Comparison of ENCODE assay signal across 20 cellular contexts in the genomic region with DNA sequence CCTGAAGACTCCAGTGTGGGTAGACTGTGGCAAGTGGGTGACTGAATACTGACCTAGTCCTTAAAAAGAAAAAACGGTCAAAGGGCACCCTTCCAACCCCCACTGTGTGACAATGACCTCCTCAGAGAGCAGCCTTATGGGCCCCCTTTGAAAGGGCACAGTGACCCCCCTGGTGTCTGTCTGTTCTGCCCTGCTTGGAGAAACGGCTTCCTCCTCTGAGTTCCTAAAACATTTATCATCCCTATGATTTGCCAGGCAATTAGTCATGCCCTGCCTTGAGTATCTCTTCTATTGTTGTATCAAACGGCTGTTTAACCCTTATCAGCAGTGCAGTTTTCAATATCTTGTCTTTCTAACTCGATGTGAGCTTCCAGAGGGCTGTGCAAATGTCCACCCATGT. TPM values are rescaled to one million over a fixed set of nuclear protein-coding genes. Genes with fewer than 3 reads are reported as not detected.
A peak's percentile ranks its signal among the peaks of the same experiment; 100 is the strongest.
DNase-seq lines count a peak whose midpoint lies in the region; ATAC-seq, FAIRE-seq and TF ChIP-seq lines count a peak whose summit lies in the region.
"Had no signal": no experiment of that assay in that cellular context is flagged by ENCODE, and none has a peak within 500 bp of the region (broad histone marks: within the 10 kb centered on the region; RNA-seq: fewer than 3 reads in every experiment).

No MANE protein-coding gene starts in this region.

- H3K27ac ChIP-seq in CD4-positive, alpha-beta T cell (ENCODE audit: low read depth, low read length) = no peak overlapping the region
- H3K27ac ChIP-seq in hepatocyte = no peak overlapping the region
- H3K27ac ChIP-seq: cardiac muscle cell, esophagus muscularis mucosa, parathyroid adenoma, tibial artery had no signal

- no peaks in the 10 kb centered on the region for H3K36me3 ChIP-seq in hepatocyte (replicated peaks; ENCODE audit: insufficient read depth, low read depth)
- H3K36me3 ChIP-seq: cardiac muscle cell, esophagus muscularis mucosa, tibial artery had no signal

- CTCF ChIA-PET in CD4-positive, alpha-beta T cell (lab: Charles Lee) = interaction anchor here (1.5 kb wide), 1 partner anchor 56 kb away, joined by 3 read pairs; no protein-coding TSS in a partner anchor

- H3K9me3 Mint-ChIP-seq in CD4-positive, alpha-beta T cell = no peaks in the 10 kb centered on the region
- H3K9me3 Mint-ChIP-seq: activated CD8-positive, alpha-beta T cell treated with anti-CD3 and anti-CD28 coated beads for 36 hours; T-helper 2 cell treated with Interferon-gamma antibody and Interleukin-4, amounts not matched to agents 5 μg/mL and 100 μg/mL, for 36 hours had no signal

- WGBS in hepatocyte (ENCODE audit: low lambda C conversion rate, missing lambda C conversion rate) = 52% methylated on average over 4 of the region's 4 CpGs

- H3K4me2 ChIP-seq in hepatocyte = no peak overlapping the region

- no peaks in the 10 kb centered on the region for H3K9me3 ChIP-seq in CD4-positive, alpha-beta T cell (ENCODE audit: control insufficient read depth, low read length)
- no peaks in the 10 kb centered on the region for H3K9me3 ChIP-seq in hepatocyte (ENCODE audit: low read depth)
- H3K9me3 ChIP-seq: esophagus muscularis mucosa, tibial artery had no signal

- no peak overlapping the region for H3K4me3 ChIP-seq in hepatocyte
- H3K4me3 ChIP-seq: cardiac muscle cell, esophagus muscularis mucosa, tibial artery had no signal

- no peak overlapping the region for H3K27ac Mint-ChIP-seq in CD4-positive, alpha-beta T cell
- H3K27ac Mint-ChIP-seq: activated CD8-positive, alpha-beta T cell treated with anti-CD3 and anti-CD28 coated beads for 36 hours; T-helper 2 cell treated with Interferon-gamma antibody and Interleukin-4, amounts not matched to agents 5 μg/mL and 100 μg/mL, for 36 hours had no signal

- H3K79me2 ChIP-seq in hepatocyte = no peaks in the 10 kb centered on the region
- H3K79me2 ChIP-seq: parathyroid adenoma had no signal

- no peak overlapping the region for H3K4me3 Mint-ChIP-seq in CD4-positive, alpha-beta T cell
- H3K4me3 Mint-ChIP-seq: activated CD8-positive, alpha-beta T cell treated with anti-CD3 and anti-CD28 coated beads for 36 hours; T-helper 2 cell treated with Interferon-gamma antibody and Interleukin-4, amounts not matched to agents 5 μg/mL and 100 μg/mL, for 36 hours had no signal

- TF ChIP-seq CTCF in CD4-positive, alpha-beta T cell (IDR thresholded peaks at IDR 0.05) = no peak
- no peak for TF ChIP-seq CTCF in hepatocyte (IDR thresholded peaks at IDR 0.05; ENCODE audit: poor library complexity)

- POLR2A ChIA-PET in CD4-positive, alpha-beta T cell (lab: Charles Lee) = no interaction called here

- H3K36me3 Mint-ChIP-seq in CD4-positive, alpha-beta T cell (ENCODE audit: low read depth) = no peaks in the 10 kb centered on the region

- no peaks in the 10 kb centered on the region for H4K20me1 ChIP-seq in hepatocyte (ENCODE audit: insufficient read depth, poor library complexity, severe bottlenecking)

- peaks cover 19% of the 10 kb centered on the region for H3K4me1 Mint-ChIP-seq in CD4-positive, alpha-beta T cell (ENCODE audit: low read depth)

- ATAC-seq in CD4-positive, alpha-beta T cell (ENCODE audit: poor library complexity) = no peak
- ATAC-seq: activated CD8-positive, alpha-beta T cell treated with anti-CD3 and anti-CD28 coated beads for 36 hours had no signal

- no peaks in the 10 kb centered on the region for H3K9me2 ChIP-seq in hepatocyte (replicated peaks; ENCODE audit: insufficient read depth)

- H3K4me1 ChIP-seq in hepatocyte (ENCODE audit: insufficient read depth) = no peaks in the 10 kb centered on the region
- H3K4me1 ChIP-seq: parathyroid adenoma had no signal

- in situ Hi-C loops in ACHN (cut with HindIII; ENCODE audit: low pct_ligation_motif_present, low pct_unique_long_range_greater_than_20kb, low sequenced_read_pairs) = no loop called here

- no peaks in the 10 kb centered on the region for H3K27me3 Mint-ChIP-seq in CD4-positive, alpha-beta T cell
- H3K27me3 Mint-ChIP-seq: activated CD8-positive, alpha-beta T cell treated with anti-CD3 and anti-CD28 coated beads for 36 hours had no signal

- H2AFZ ChIP-seq in hepatocyte = no peak overlapping the region
- H2AFZ ChIP-seq: parathyroid adenoma had no signal

- H3K27me3 ChIP-seq in CD4-positive, alpha-beta T cell (ENCODE audit: control insufficient read depth, insufficient read depth, low read length) = no peaks in the 10 kb centered on the region
- no peaks in the 10 kb centered on the region for H3K27me3 ChIP-seq in hepatocyte
- H3K27me3 ChIP-seq: cardiac muscle cell, esophagus muscularis mucosa, tibial artery had no signal

- intact Hi-C loops in CD4-positive, alpha-beta T cell (cut with DNase I, micrococcal nuclease) = no loop called here

- FAIRE-seq in HTR-8/SVneo (lab: Jason Lieb, UNC) = peak; percentile 99
- FAIRE-seq: GM12892 had no signal

- DNase-seq in ACHN = peak; percentile 16
- peak; percentile 88 for DNase-seq in HTR-8/SVneo (ENCODE audit: insufficient read length, low spot score)
- DNase-seq in amniotic stem cell (lab: John Stamatoyannopoulos, UW) = peak; percentile 37
- peak; percentile 71 for DNase-seq in hepatic stellate cell (ENCODE audit: low spot score)
- DNase-seq in stimulated activated CD4-positive, alpha-beta T cell treated with anti-CD3 and anti-CD28 coated beads, Interleukin-4, amount 100 ng/mL, for 1 hour = no peak
- DNase-seq in NCI-H2171 treated with DMSO at 0.1 percent for 48 hours (lab: John Stamatoyannopoulos, UW) = no peak
- no peak for DNase-seq in CD4-positive, alpha-beta T cell
- DNase-seq in hepatocyte (ENCODE audit: low spot score) = no peak
- DNase-seq: activated CD8-positive, alpha-beta T cell treated with anti-CD3 and anti-CD28 coated beads for 36 hours; activated effector memory CD4-positive, alpha-beta T cell treated with anti-CD3 and anti-CD28 coated beads, Interleukin-2, amount 50 U/mL, for 16 hours; AML-193; DMS79 treated with DMSO at 0.1 percent for 48 hours; midbrain; stimulated activated CD4-positive, alpha-beta T cell treated with anti-CD3 and anti-CD28 coated beads, Interleukin-15, amount 100 ng/mL, for 24 hours; tibial artery had no signal

RNA-seq across cellular contexts. Expression of gene STX16, which starts 21.0 kb away (rescaled TPM):
- 100 to 1,000 TPM; 179 to 181 TPM for total RNA-seq in CD4-positive, alpha-beta T cell
- 23.2 and 28.5 TPM in 2 replicates for total RNA-seq in hepatocyte
- polyA plus RNA-seq in hepatocyte = 39.9 and 41.8 TPM in 2 replicates

Comparison
In these comparisons a context has a peak if more than half of its experiments do, and no peak if none do; other contexts are left out.
1. DNase-seq: peak in ACHN (single experiment), HTR-8/SVneo (single experiment), amniotic stem cell (single experiment) and hepatic stellate cell (single experiment); none in stimulated activated CD4-positive, alpha-beta T cell treated with anti-CD3 and anti-CD28 coated beads, Interleukin-4, amount 100 ng/mL, for 1 hour (single experiment), NCI-H2171 treated with DMSO at 0.1 percent for 48 hours (single experiment), CD4-positive, alpha-beta T cell (0 of 10) and hepatocyte (single experiment).